10 cellular contexts compared by ENCODE assay signal in the genomic region with DNA sequence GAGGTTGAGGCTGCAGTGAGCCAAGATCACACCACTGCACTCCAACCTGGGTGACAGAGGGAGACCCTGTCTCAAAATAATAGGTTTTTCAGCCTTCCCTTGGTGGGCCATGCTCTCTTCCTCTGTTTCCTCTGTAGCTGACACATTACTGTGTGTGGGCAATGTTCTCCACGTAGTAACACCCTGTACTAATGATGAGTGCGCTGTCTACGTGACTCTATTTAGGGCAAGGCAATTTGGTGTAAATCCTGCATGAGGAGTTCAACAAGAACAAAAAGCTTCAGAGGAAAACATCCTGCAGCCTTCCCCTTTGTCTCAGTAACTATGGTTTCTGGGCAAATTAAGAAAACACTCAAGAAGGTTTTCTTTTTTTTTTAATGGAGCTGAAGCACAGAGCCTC.
A peak's percentile ranks its signal among the peaks of the same experiment; 100 is the strongest.
DNase-seq lines count a peak whose midpoint lies in the region; ATAC-seq and TF ChIP-seq lines count a peak whose summit lies in the region.
"Had no signal": no experiment of that assay in that cellular context is flagged by ENCODE, and none has a peak within 500 bp of the region (broad histone marks: within the 10 kb centered on the region; RNA-seq: fewer than 3 reads in every experiment).

No MANE protein-coding gene starts in this region.

- in situ Hi-C loops in GM13976 (cut with MboI; ENCODE audit: low sequenced_read_pairs, unreplicated experiment): no loop called here

- intact Hi-C loops in head of caudate nucleus (cut with DNase I): loop anchor here (1.0 kb wide), 1 partner anchor 27 kb away; no protein-coding TSS in a partner anchor

- no peak for ATAC-seq in HG03097 (IDR thresholded peaks at IDR 0.05; ENCODE audit: low FRiP score, unreplicated experiment)

- peak in 2 of 3 experiments; percentile 22 to 54 for DNase-seq in NCI-H1417 (lab: John Stamatoyannopoulos, UW)
- DNase-seq in NCI-H1417 treated with DMSO at 0.1 percent for 48 hours (lab: John Stamatoyannopoulos, UW): no peak
- DNase-seq in GM13976 (ENCODE audit: low spot score): no peak
- peak; percentile 30 for DNase-seq in NCI-H774 (lab: John Stamatoyannopoulos, UW)
- peak in 23 of 42 donors; percentile 30 to 86 (median 64) for DNase-seq in head of caudate nucleus
- no peak for DNase-seq in NCI-H1048 (lab: John Stamatoyannopoulos, UW)
- no peak for DNase-seq in NCI-H69 (lab: John Stamatoyannopoulos, UW)
- DNase-seq: CD8-positive, alpha-beta memory T cell; GOT3 had no signal

- peak; percentile 7 for TF ChIP-seq CTCF in GM13976 (IDR thresholded peaks at IDR 0.05; ENCODE audit: borderline replicate concordance, control extremely low read depth, extremely low read depth, insufficient read depth, missing control alignments)

Comparison
In these comparisons a context has a peak if more than half of its experiments do, and no peak if none do; other contexts are left out.
1. DNase-seq: peak in NCI-H1417 (2 of 3), NCI-H774 (single experiment) and head of caudate nucleus (23 of 42); none in NCI-H1417 treated with DMSO at 0.1 percent for 48 hours (single experiment), GM13976 (single experiment), NCI-H1048 (single experiment) and NCI-H69 (single experiment).